In the genomic region with DNA sequence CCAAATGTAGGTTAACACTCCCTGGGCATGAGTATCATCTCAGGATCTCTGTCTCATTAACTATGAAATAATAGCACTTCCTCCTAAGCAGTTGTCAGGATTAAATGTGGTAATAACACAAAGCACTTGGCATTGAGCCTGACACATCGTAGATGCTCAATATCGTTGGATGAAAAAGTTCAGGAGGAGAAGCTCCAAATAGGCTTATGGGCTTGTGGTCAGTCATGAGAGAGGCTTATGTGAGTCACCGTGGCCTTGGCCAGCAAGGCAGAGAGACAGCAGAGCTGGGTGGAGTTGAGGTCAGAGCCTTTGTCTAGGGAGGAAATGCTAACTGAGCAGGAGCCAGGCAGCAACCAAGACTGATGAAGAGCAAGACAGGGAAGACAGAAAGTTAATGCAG, we compare ENCODE assay signal across 8 cellular contexts.
DNase-seq lines count a peak whose midpoint lies in the region; ATAC-seq, FAIRE-seq and TF ChIP-seq lines count a peak whose summit lies in the region.

No MANE protein-coding gene starts in this region.

- intact Hi-C loops in kidney (cut with DNase I) = no loop called here

- FAIRE-seq in kidney (lab: Jason Lieb, UNC) = no peak

- DNase-seq in AG04449 (ENCODE audit: low read depth, low spot score) (peak; percentile 54), WERI-Rb-1 (peak; percentile 90), kidney (peak; percentile 81), NCI-H187 (lab: John Stamatoyannopoulos, UW) (no peak), suprapubic skin (ENCODE audit: low spot score in 2 of 2) (no peak), GM10266 (ENCODE audit: extremely low spot score) (no peak)
- no peak for DNase-seq in activated CD4-positive, CD25-positive, alpha-beta regulatory T cell treated with anti-CD3 and anti-CD28 coated beads, Interleukin-2, amount 50 U/mL, for 72 hours

- no peak overlapping the region for H3K9ac ChIP-seq in kidney (ENCODE audit: low read length in 2 of 2)

- H3K4me3 ChIP-seq in AG04449 (ENCODE audit: low read depth, low read length) = no peak overlapping the region
- no peak overlapping the region for H3K4me3 ChIP-seq in WERI-Rb-1 (ENCODE audit: low read depth, low read length)
- H3K4me3 ChIP-seq in kidney (ENCODE audit: low read length in 2 of 2) = no peak overlapping the region
- H3K4me3 ChIP-seq in suprapubic skin = no peak overlapping the region

- H3K9me3 ChIP-seq in WERI-Rb-1 (ENCODE audit: severe bottlenecking) = no peaks in the 10 kb centered on the region
- no peaks in the 10 kb centered on the region for H3K9me3 ChIP-seq in kidney (ENCODE audit: control insufficient read depth in 1 of 2, low read length in 2 of 2)
- H3K9me3 ChIP-seq in suprapubic skin = no peaks in the 10 kb centered on the region

- H3K4me1 ChIP-seq in kidney (ENCODE audit: control insufficient read depth in 1 of 2, insufficient read depth in 1 of 2, low read depth in 1 of 2, low read length in 2 of 2) (peaks cover 0 to 6% of the 10 kb centered on the region in 2 donors), suprapubic skin (peaks cover 3% of the 10 kb centered on the region)

- no peak for TF ChIP-seq EP300 in suprapubic skin (IDR thresholded peaks at IDR 0.05)

- TF ChIP-seq POLR2A in suprapubic skin (IDR thresholded peaks at IDR 0.05) = no peak

- no peaks in the 10 kb centered on the region for H3K27me3 ChIP-seq in WERI-Rb-1 (ENCODE audit: insufficient read depth, low read depth, severe bottlenecking)
- no peaks in the 10 kb centered on the region for H3K27me3 ChIP-seq in suprapubic skin

- WGBS in suprapubic skin = 56% methylated on average over 3 of the region's 3 CpGs

- POLR2A ChIA-PET in AG04449 (lab: Yijun Ruan, JAX) = interaction anchor here (0.6 kb wide), 1 partner anchor 27 kb away, joined by 3 read pairs; no protein-coding TSS in a partner anchor

- CTCF ChIA-PET in AG04449 (lab: Yijun Ruan, JAX) = interaction anchor here (1.2 to 1.9 kb wide), 3 partner anchors 12 to 57 kb away, joined by 5 to 7 read pairs (median 6); no protein-coding TSS in a partner anchor

- ATAC-seq in HG03097 (IDR thresholded peaks at IDR 0.05; ENCODE audit: low FRiP score, unreplicated experiment) = peak; percentile 53

- TF ChIP-seq CTCF in AG04449 (IDR thresholded peaks at IDR 0.05; ENCODE audit: insufficient read depth, low read length, missing control alignments) (no peak), WERI-Rb-1 (IDR thresholded peaks at IDR 0.05; ENCODE audit: low read depth, low read length) (no peak), kidney (IDR thresholded peaks at IDR 0.05; ENCODE audit: borderline replicate concordance, extremely low read depth, insufficient read depth) (no peak), suprapubic skin (IDR thresholded peaks at IDR 0.05) (no peak), GM10266 (IDR thresholded peaks at IDR 0.05; ENCODE audit: control insufficient read depth, insufficient read depth, low read depth, missing control alignments) (no peak)

- H3K27ac ChIP-seq in WERI-Rb-1 = no peak overlapping the region
- H3K27ac ChIP-seq in kidney (ENCODE audit: low read depth in 2 of 2, low read length in 2 of 2) = no peak overlapping the region
- H3K27ac ChIP-seq in suprapubic skin = no peak overlapping the region

- H3K36me3 ChIP-seq in WERI-Rb-1 (no peaks in the 10 kb centered on the region), kidney (ENCODE audit: control insufficient read depth in 1 of 2, insufficient read depth in 2 of 2, low read length in 2 of 2) (no peaks in the 10 kb centered on the region), suprapubic skin (no peaks in the 10 kb centered on the region)

Comparison
In these comparisons a context has a peak if more than half of its experiments do, and no peak if none do; other contexts are left out.
1. DNase-seq: peak in AG04449 (single experiment), WERI-Rb-1 (single experiment) and kidney (single experiment); none in NCI-H187 (0 of 2), suprapubic skin (0 of 2), activated CD4-positive, CD25-positive, alpha-beta regulatory T cell treated with anti-CD3 and anti-CD28 coated beads, Interleukin-2, amount 50 U/mL, for 72 hours (single experiment) and GM10266 (single experiment).